Comparison of ENCODE assay signal across 29 cellular contexts in the genomic region with DNA sequence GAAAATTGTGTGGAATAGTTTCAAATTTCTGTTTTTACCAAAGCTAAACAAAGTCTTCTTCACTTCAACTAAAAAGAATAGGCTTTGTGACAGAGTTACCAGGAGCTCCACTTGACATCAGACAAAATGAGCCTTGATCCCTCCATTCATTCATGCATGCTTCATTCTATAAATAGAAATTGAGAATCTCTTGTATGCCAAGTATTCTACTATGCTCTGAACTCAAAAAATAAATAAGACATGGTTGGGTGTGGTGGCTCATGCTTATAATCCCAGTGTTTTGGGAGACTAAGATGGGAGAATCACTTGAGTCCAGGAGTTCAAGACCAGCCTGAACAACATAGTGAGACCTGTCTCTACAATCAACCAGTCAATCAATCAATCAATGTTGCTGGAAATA.
"Had no signal": no experiment of that assay in that cellular context is flagged by ENCODE, and none has a peak within 500 bp of the region (broad histone marks: within the 10 kb centered on the region; RNA-seq: fewer than 3 reads in every experiment).

No MANE protein-coding gene starts in this region.

- H3K4me1 ChIP-seq: adrenal gland, ascending aorta, breast epithelium, foreskin keratinocyte, gastroesophageal sphincter, heart right ventricle had no signal

- H3K27ac ChIP-seq: adrenal gland, ascending aorta, breast epithelium, cardiac muscle cell, coronary artery, dorsolateral prefrontal cortex, foreskin keratinocyte, gastroesophageal sphincter, heart right ventricle, WERI-Rb-1 had no signal

- H3K4me3 ChIP-seq: adrenal gland, ascending aorta, breast epithelium, cardiac muscle cell, coronary artery, dorsolateral prefrontal cortex, gastroesophageal sphincter, heart right ventricle had no signal

- H3K27me3 ChIP-seq: adrenal gland, ascending aorta, breast epithelium, cardiac muscle cell, dorsolateral prefrontal cortex, foreskin keratinocyte, gastroesophageal sphincter, heart right ventricle had no signal

- DNase-seq: activated B cell treated with CpG ODN at 0.5 μM for 24 hours; activated CD4-positive, alpha-beta T cell treated with anti-CD3 and anti-CD28 coated beads for 48 hours; activated CD4-positive, alpha-beta T cell treated with anti-CD3 and anti-CD28 coated beads, Interleukin-2, amount 50 U/mL, for 1 hour; activated CD4-positive, alpha-beta T cell treated with anti-CD3 and anti-CD28 coated beads, Interleukin-2, amount 50 U/mL, for 48 hours; activated CD8-positive, alpha-beta memory T cell treated with anti-CD3 and anti-CD28 coated beads for 24 hours; activated CD8-positive, alpha-beta T cell treated with anti-CD3 and anti-CD28 coated beads for 36 hours; activated effector memory CD4-positive, alpha-beta T cell treated with Interleukin-2 at 50 U/mL for 16 hours; activated gamma-delta T cell treated with Interleukin-2 at 50 U/mL for 16 hours; activated naive CD4-positive, alpha-beta T cell treated with anti-CD3 and anti-CD28 coated beads, Interleukin-2, amount 50 U/mL, for 16 hours; activated naive CD4-positive, alpha-beta T cell treated with Interleukin-2 at 50 U/mL for 16 hours; activated T-cell treated with anti-CD3 and anti-CD28 coated beads, Interleukin-2, amount 50 U/mL, for 4 hours; adrenal gland; amygdala; central memory CD4-positive, alpha-beta T cell; cerebellar nuclear complex; dorsolateral prefrontal cortex; effector memory CD4-positive, alpha-beta T cell; endodermal cell; foreskin keratinocyte; heart right ventricle; T-helper 1 cell; T-helper 17 cell; T1000; WERI-Rb-1 had no signal

- H3K36me3 ChIP-seq: adrenal gland, ascending aorta, breast epithelium, cardiac muscle cell, gastroesophageal sphincter, heart right ventricle, WERI-Rb-1 had no signal

- H3K9me3 ChIP-seq: adrenal gland, ascending aorta, breast epithelium, gastroesophageal sphincter had no signal
